Comparison of ENCODE assay signal across 8 cellular contexts in genomic region chr16:74999683-75000480, GRCh38. TPM values are rescaled to one million over a fixed set of nuclear protein-coding genes. Genes with fewer than 3 reads are reported as not detected.
DNase-seq lines count a peak whose midpoint lies in the region; ATAC-seq and TF ChIP-seq lines count a peak whose summit lies in the region.

No MANE protein-coding gene starts in this region.

- H3K4me3 Mint-ChIP-seq in chondrocyte (ENCODE audit: unreplicated experiment): peak overlapping the region; percentile 81

- peak; percentile 47 for TF ChIP-seq CTCF in chondrocyte (IDR thresholded peaks at IDR 0.05)

- no peaks in the 10 kb centered on the region for H3K27me3 Mint-ChIP-seq in chondrocyte (ENCODE audit: low read depth)

- DNase-seq in NCI-H524 (lab: John Stamatoyannopoulos, UW): peak; percentile 22 to 65
- DNase-seq in NCI-H524 treated with DMSO at 0.1 percent for 48 hours (lab: John Stamatoyannopoulos, UW): no peak
- DNase-seq in LHCN-M2 (ENCODE audit: low read depth): peak; percentile 15
- DNase-seq in activated CD4-positive, CD25-positive, alpha-beta regulatory T cell treated with anti-CD3 and anti-CD28 coated beads, Interleukin-2, amount 50 U/mL, for 72 hours: peak; percentile 62
- no peak for DNase-seq in chondrocyte (ENCODE audit: low spot score)
- peak; percentile 66 for DNase-seq in left lobe of liver (ENCODE audit: low spot score)
- peak; percentile 30 to 35 for DNase-seq in stimulated activated CD4-positive, alpha-beta T cell treated with anti-CD3 and anti-CD28 coated beads, Interleukin-1b, Interleukin-23, amount 100 ng/mL, for 4 hours (ENCODE audit: low read depth in 2 of 2)
- DNase-seq in HT-29 (ENCODE audit: low spot score): no peak

- ATAC-seq in left lobe of liver: peak; percentile 43

- peak overlapping the region; percentile 76 for H3K27ac Mint-ChIP-seq in chondrocyte (ENCODE audit: unreplicated experiment)

- no peaks in the 10 kb centered on the region for H3K9me3 Mint-ChIP-seq in chondrocyte (ENCODE audit: low read depth)

- no peaks in the 10 kb centered on the region for H3K36me3 Mint-ChIP-seq in chondrocyte (ENCODE audit: low read depth)

- peaks cover 24% of the 10 kb centered on the region for H3K4me1 Mint-ChIP-seq in chondrocyte (ENCODE audit: low read depth)

RNA-seq across cellular contexts. Expression of gene ZNRF1, which starts 1.1 kb away (rescaled TPM):
- total RNA-seq in LHCN-M2 (2014; rRNA removed): 16.8 and 17.2 TPM in 2 replicates
- polyA plus RNA-seq in LHCN-M2 (2012): 13.5 TPM
- 18.5 to 23.0 TPM (median 22.7 TPM) in 3 replicates for total RNA-seq in chondrocyte
- total RNA-seq in left lobe of liver: 14.0 TPM
- 15.5 and 17.2 TPM in 2 replicates for total RNA-seq in HT-29 (2014; rRNA removed; shearing (Covaris generic))

RNA-seq across cellular contexts. Expression of gene WDR59, which starts 15.0 kb away (rescaled TPM):
- 10.0 and 10.6 TPM in 2 replicates for total RNA-seq in LHCN-M2 (2014; rRNA removed)
- 13.4 TPM for polyA plus RNA-seq in LHCN-M2 (2012)
- 36.8 to 40.9 TPM (median 37.3 TPM) in 3 replicates for total RNA-seq in chondrocyte
- 51.9 TPM for total RNA-seq in left lobe of liver
- 15.1 and 15.7 TPM in 2 replicates for total RNA-seq in HT-29 (2014; rRNA removed; shearing (Covaris generic))

Comparison
In these comparisons a context has a peak if more than half of its experiments do, and no peak if none do; other contexts are left out.
1. DNase-seq: peak in NCI-H524 (2 of 2), LHCN-M2 (single experiment), activated CD4-positive, CD25-positive, alpha-beta regulatory T cell treated with anti-CD3 and anti-CD28 coated beads, Interleukin-2, amount 50 U/mL, for 72 hours (single experiment), left lobe of liver (single experiment) and stimulated activated CD4-positive, alpha-beta T cell treated with anti-CD3 and anti-CD28 coated beads, Interleukin-1b, Interleukin-23, amount 100 ng/mL, for 4 hours (2 of 2); none in NCI-H524 treated with DMSO at 0.1 percent for 48 hours (single experiment), chondrocyte (single experiment) and HT-29 (single experiment).